In genomic region chr15:89143503-89144162, GRCh38 we compare ENCODE assay signal across 10 cellular contexts. TPM values are rescaled to one million over a fixed set of nuclear protein-coding genes. Genes with fewer than 3 reads are reported as not detected.
DNase-seq lines count a peak whose midpoint lies in the region; ATAC-seq and TF ChIP-seq lines count a peak whose summit lies in the region.
"Had no signal": no experiment of that assay in that cellular context is flagged by ENCODE, and none has a peak within 500 bp of the region (broad histone marks: within the 10 kb centered on the region; RNA-seq: fewer than 3 reads in every experiment).

No MANE protein-coding gene starts in this region.

- H3K4me3 Mint-ChIP-seq in CD4-positive, CD25-positive, alpha-beta regulatory T cell, result no peak overlapping the region
- H3K4me3 Mint-ChIP-seq in activated T-helper 17 cell treated with anti-CD3 and anti-CD28 coated beads, Interleukin-2, amount 50 U/mL, for 72 hours, result peak overlapping the region; percentile 19

- H3K9me3 Mint-ChIP-seq in CD4-positive, CD25-positive, alpha-beta regulatory T cell, result no peaks in the 10 kb centered on the region
- no peaks in the 10 kb centered on the region for H3K9me3 Mint-ChIP-seq in activated T-helper 17 cell treated with anti-CD3 and anti-CD28 coated beads, Interleukin-2, amount 50 U/mL, for 72 hours

- H3K27me3 ChIP-seq in CD4-positive, CD25-positive, alpha-beta regulatory T cell (ENCODE audit: control insufficient read depth, insufficient read depth, low read length), result no peaks in the 10 kb centered on the region
- no peaks in the 10 kb centered on the region for H3K27me3 ChIP-seq in left lung
- H3K27me3 ChIP-seq: cardiac muscle cell had no signal

- H3K27ac Mint-ChIP-seq in CD4-positive, CD25-positive, alpha-beta regulatory T cell, result peak overlapping the region in 1 of 3 donors; percentile 67
- H3K27ac Mint-ChIP-seq in activated T-helper 17 cell treated with anti-CD3 and anti-CD28 coated beads, Interleukin-2, amount 50 U/mL, for 72 hours, result peak overlapping the region; percentile 48

- H3K36me3 ChIP-seq in CD4-positive, CD25-positive, alpha-beta regulatory T cell (ENCODE audit: control insufficient read depth, insufficient read depth, low read length), result peaks cover 11% of the 10 kb centered on the region
- peaks cover 0 to 6% of the 10 kb centered on the region in 2 donors for H3K36me3 ChIP-seq in left lung
- H3K36me3 ChIP-seq: cardiac muscle cell had no signal

- no peaks in the 10 kb centered on the region for H3K4me1 ChIP-seq in CD4-positive, CD25-positive, alpha-beta regulatory T cell (ENCODE audit: control insufficient read depth, insufficient read depth, low read length, poor library complexity, severe bottlenecking)
- peaks cover 20 to 70% of the 10 kb centered on the region in 2 donors for H3K4me1 ChIP-seq in left lung

- H3K4me3 ChIP-seq in CD4-positive, CD25-positive, alpha-beta regulatory T cell (ENCODE audit: low read depth, low read length), result no peak overlapping the region
- no peak overlapping the region for H3K4me3 ChIP-seq in left lung
- H3K4me3 ChIP-seq: cardiac muscle cell had no signal

- H3K27me3 Mint-ChIP-seq in CD4-positive, CD25-positive, alpha-beta regulatory T cell, result no peaks in the 10 kb centered on the region
- H3K27me3 Mint-ChIP-seq in activated T-helper 17 cell treated with anti-CD3 and anti-CD28 coated beads, Interleukin-2, amount 50 U/mL, for 72 hours, result no peaks in the 10 kb centered on the region

- TF ChIP-seq CTCF in left lung (IDR thresholded peaks at IDR 0.05), result no peak

- intact Hi-C loops in left lung (cut with DNase I), result no loop called here

- ATAC-seq in CD4-positive, CD25-positive, alpha-beta regulatory T cell (ENCODE audit: low read depth in 2 of 2), result peak; percentile 56 to 57
- peak; percentile 99 for ATAC-seq in activated T-helper 17 cell treated with anti-CD3 and anti-CD28 coated beads, Interleukin-2, amount 50 U/mL, for 72 hours (replicated peaks)
- ATAC-seq in left lung (peak; percentile 32), GM21360 (IDR thresholded peaks at IDR 0.05; ENCODE audit: unreplicated experiment) (no peak), GM18907 (IDR thresholded peaks at IDR 0.05; ENCODE audit: unreplicated experiment) (no peak)
- ATAC-seq: HCT116 had no signal

- H3K9me3 ChIP-seq in CD4-positive, CD25-positive, alpha-beta regulatory T cell (ENCODE audit: control insufficient read depth in 2 of 2, low read length in 2 of 2), result no peaks in the 10 kb centered on the region
- no peaks in the 10 kb centered on the region for H3K9me3 ChIP-seq in left lung

- peak in 1 of 3 donors; percentile 46 for DNase-seq in CD4-positive, CD25-positive, alpha-beta regulatory T cell
- DNase-seq in HT1080 (ENCODE audit: low read depth) (peak; percentile 69), left lung (no peak), NCI-H2227 treated with DMSO at 0.1 percent for 48 hours (lab: John Stamatoyannopoulos, UW) (no peak), iPS-NIHi11 (ENCODE audit: low spot score) (no peak)

- no peak overlapping the region for H3K27ac ChIP-seq in CD4-positive, CD25-positive, alpha-beta regulatory T cell (ENCODE audit: insufficient read depth, low read length, poor library complexity, severe bottlenecking)
- peak overlapping the region; percentile 22 to 71 for H3K27ac ChIP-seq in left lung
- H3K27ac ChIP-seq: cardiac muscle cell had no signal

- peaks cover 4 to 20% (median 16%) of the 10 kb centered on the region in 4 donors for H3K4me1 Mint-ChIP-seq in CD4-positive, CD25-positive, alpha-beta regulatory T cell
- H3K4me1 Mint-ChIP-seq in activated T-helper 17 cell treated with anti-CD3 and anti-CD28 coated beads, Interleukin-2, amount 50 U/mL, for 72 hours, result peaks cover 5% of the 10 kb centered on the region

- peaks cover 11% of the 10 kb centered on the region for H3K36me3 Mint-ChIP-seq in CD4-positive, CD25-positive, alpha-beta regulatory T cell
- peaks cover 17% of the 10 kb centered on the region for H3K36me3 Mint-ChIP-seq in activated T-helper 17 cell treated with anti-CD3 and anti-CD28 coated beads, Interleukin-2, amount 50 U/mL, for 72 hours (ENCODE audit: low read depth)

RNA-seq across cellular contexts. Expression of gene ABHD2, which starts 55.4 kb away (rescaled TPM):
- total RNA-seq in CD4-positive, CD25-positive, alpha-beta regulatory T cell, result 67.8 TPM
- 10 to 100 TPM; 18.7 to 30.2 (median 21.2) TPM for polyA plus RNA-seq in CD4-positive, CD25-positive, alpha-beta regulatory T cell
- 68.0 and 77.6 TPM in 2 replicates for total RNA-seq in HT1080 (2014; rRNA removed; shearing (Covaris generic))
- 22.7 and 33.2 TPM in 2 replicates for polyA plus RNA-seq in HT1080 (2015; cell fraction: cytosol; rRNA removed)
- 73.7 and 81.1 TPM in 2 replicates for polyA plus RNA-seq in HT1080 (2015; cell fraction: nucleus; rRNA removed)
- total RNA-seq in activated T-helper 17 cell treated with anti-CD3 and anti-CD28 coated beads, Interleukin-2, amount 50 U/mL, for 72 hours, result 10 to 100 TPM; 40.1 to 47.7 TPM
- total RNA-seq in left lung, result 100 to 1,000 TPM; 214 to 231 TPM

Comparison
In these comparisons a context has a peak if more than half of its experiments do, and no peak if none do; other contexts are left out.
1. ATAC-seq: peak in CD4-positive, CD25-positive, alpha-beta regulatory T cell (2 of 2), activated T-helper 17 cell treated with anti-CD3 and anti-CD28 coated beads, Interleukin-2, amount 50 U/mL, for 72 hours (single experiment) and left lung (single experiment); none in GM21360 (single experiment) and GM18907 (single experiment).